10 cellular contexts compared by ENCODE assay signal in genomic region chr11:68412593-68413475, GRCh38. TPM values are rescaled to one million over a fixed set of nuclear protein-coding genes. Genes with fewer than 3 reads are reported as not detected.
DNase-seq lines count a peak whose midpoint lies in the region; ATAC-seq and TF ChIP-seq lines count a peak whose summit lies in the region.
"Had no signal": no experiment of that assay in that cellular context is flagged by ENCODE, and none has a peak within 500 bp of the region (broad histone marks: within the 10 kb centered on the region; RNA-seq: fewer than 3 reads in every experiment).

No MANE protein-coding gene starts in this region.

- H3K27me3 Mint-ChIP-seq in stimulated activated naive CD8-positive, alpha-beta T cell treated with anti-CD3 and anti-CD28 coated beads, Interleukin-15, amount 100 ng/mL, for 72 hours, result no peaks in the 10 kb centered on the region
- H3K27me3 Mint-ChIP-seq in activated T-cell treated with anti-CD3 and anti-CD28 coated beads, Interleukin-2, amount 50 U/mL, for 4 hours (ENCODE audit: low read depth), result no peaks in the 10 kb centered on the region
- H3K27me3 Mint-ChIP-seq: naive B cell had no signal

- no peaks in the 10 kb centered on the region for H3K9me3 Mint-ChIP-seq in stimulated activated naive CD8-positive, alpha-beta T cell treated with anti-CD3 and anti-CD28 coated beads, Interleukin-15, amount 100 ng/mL, for 72 hours
- H3K9me3 Mint-ChIP-seq in activated T-cell treated with anti-CD3 and anti-CD28 coated beads, Interleukin-2, amount 50 U/mL, for 4 hours, result no peaks in the 10 kb centered on the region
- H3K9me3 Mint-ChIP-seq: naive B cell had no signal

- H3K27ac Mint-ChIP-seq in stimulated activated naive CD8-positive, alpha-beta T cell treated with anti-CD3 and anti-CD28 coated beads, Interleukin-15, amount 100 ng/mL, for 72 hours, result no peak overlapping the region
- H3K27ac Mint-ChIP-seq: naive B cell had no signal

- H3K36me3 ChIP-seq in lower lobe of right lung (peaks cover 74% of the 10 kb centered on the region), uterus (no peaks in the 10 kb centered on the region), brain microvascular endothelial cell (replicated peaks) (peaks cover 30% of the 10 kb centered on the region)

- TF ChIP-seq CTCF in lower lobe of right lung (IDR thresholded peaks at IDR 0.05), result no peak
- no peak for TF ChIP-seq CTCF in uterus (IDR thresholded peaks at IDR 0.05)
- TF ChIP-seq CTCF in brain microvascular endothelial cell (IDR thresholded peaks at IDR 0.05; ENCODE audit: low read depth, low read length, missing control alignments), result no peak

- H3K27ac ChIP-seq in lower lobe of right lung, result peak overlapping the region; percentile 31
- H3K27ac ChIP-seq in uterus, result peak overlapping the region in 1 of 2 donors; percentile 22
- H3K27ac ChIP-seq in brain microvascular endothelial cell, result no peak overlapping the region

- no peak for TF ChIP-seq POLR2A in uterus (IDR thresholded peaks at IDR 0.05)

- DNase-seq in stimulated activated naive CD8-positive, alpha-beta T cell treated with anti-CD3 and anti-CD28 coated beads, Interleukin-15, Interleukin-2, amounts not matched to agents 100 U/mL and 50 U/mL, for 24 hours, result peak; percentile 21
- no peak for DNase-seq in stimulated activated naive CD8-positive, alpha-beta T cell treated with anti-CD3 and anti-CD28 coated beads, Interleukin-15, amount 100 ng/mL, for 72 hours
- no peak for DNase-seq in activated T-cell treated with anti-CD3 and anti-CD28 coated beads, Interleukin-2, amount 50 U/mL, for 4 hours
- DNase-seq in lower lobe of right lung (peak; percentile 45), uterus (peak; percentile 52 to 57), brain microvascular endothelial cell (no peak), midbrain (lab: John Stamatoyannopoulos, UW) (no peak), anterior cingulate cortex (lab: John Stamatoyannopoulos, UW) (no peak)
- DNase-seq: DMS 273 treated with DMSO at 0.1 percent for 48 hours, naive B cell had no signal

- no peak overlapping the region for H3K4me3 Mint-ChIP-seq in stimulated activated naive CD8-positive, alpha-beta T cell treated with anti-CD3 and anti-CD28 coated beads, Interleukin-15, amount 100 ng/mL, for 72 hours
- no peak overlapping the region for H3K4me3 Mint-ChIP-seq in activated T-cell treated with anti-CD3 and anti-CD28 coated beads, Interleukin-2, amount 50 U/mL, for 4 hours
- H3K4me3 Mint-ChIP-seq: naive B cell had no signal

- H3K4me1 ChIP-seq in lower lobe of right lung (no peaks in the 10 kb centered on the region), uterus (no peaks in the 10 kb centered on the region)

- no peak overlapping the region for H3K4me3 ChIP-seq in lower lobe of right lung
- H3K4me3 ChIP-seq in uterus, result no peak overlapping the region
- H3K4me3 ChIP-seq in brain microvascular endothelial cell (ENCODE audit: low read depth, low read length), result no peak overlapping the region

- H3K9me3 ChIP-seq in lower lobe of right lung (no peaks in the 10 kb centered on the region), uterus (no peaks in the 10 kb centered on the region)

- H3K36me3 Mint-ChIP-seq in activated T-cell treated with anti-CD3 and anti-CD28 coated beads, Interleukin-2, amount 50 U/mL, for 4 hours (ENCODE audit: insufficient read depth), result peaks cover 4% of the 10 kb centered on the region
- H3K36me3 Mint-ChIP-seq: naive B cell had no signal

- no peaks in the 10 kb centered on the region for H3K4me1 Mint-ChIP-seq in stimulated activated naive CD8-positive, alpha-beta T cell treated with anti-CD3 and anti-CD28 coated beads, Interleukin-15, amount 100 ng/mL, for 72 hours
- H3K4me1 Mint-ChIP-seq in activated T-cell treated with anti-CD3 and anti-CD28 coated beads, Interleukin-2, amount 50 U/mL, for 4 hours (ENCODE audit: low read depth), result peaks cover 3% of the 10 kb centered on the region
- H3K4me1 Mint-ChIP-seq: naive B cell had no signal

- peak; percentile 39 for ATAC-seq in stimulated activated naive CD8-positive, alpha-beta T cell treated with anti-CD3 and anti-CD28 coated beads, Interleukin-15, Interleukin-2, amounts not matched to agents 100 U/mL and 50 U/mL, for 24 hours
- ATAC-seq in stimulated activated naive CD8-positive, alpha-beta T cell treated with anti-CD3 and anti-CD28 coated beads, Interleukin-15, amount 100 ng/mL, for 72 hours, result no peak
- peak; percentile 58 to 77 for ATAC-seq in activated T-cell treated with anti-CD3 and anti-CD28 coated beads, Interleukin-2, amount 50 U/mL, for 4 hours
- no peak for ATAC-seq in lower lobe of right lung

- in situ Hi-C loops in brain microvascular endothelial cell (cut with HindIII; ENCODE audit: low pct_ligation_motif_present, low sequenced_read_pairs), result no loop called here

- intact Hi-C loops in lower lobe of right lung (cut with DNase I), result no loop called here
- intact Hi-C loops in uterus (cut with DNase I; ENCODE audit: low total_unique reads), result no loop called here

- H3K27me3 ChIP-seq in lower lobe of right lung (ENCODE audit: low read depth) (no peaks in the 10 kb centered on the region), uterus (no peaks in the 10 kb centered on the region), brain microvascular endothelial cell (replicated peaks) (no peaks in the 10 kb centered on the region)

RNA-seq across cellular contexts. Expression of gene PPP6R3, which starts 47.7 kb away (rescaled TPM):
- 100 to 1,000 TPM; 126 to 129 (median 128) TPM for total RNA-seq in activated T-cell treated with anti-CD3 and anti-CD28 coated beads, Interleukin-2, amount 50 U/mL, for 4 hours
- total RNA-seq in lower lobe of right lung (98.0 TPM), uterus (100 to 1,000 TPM in 3 of 4 donors, 10 to 100 TPM in 1; 90.7 to 253 (median 164) TPM)

Comparison
In these comparisons a context has a peak if more than half of its experiments do, and no peak if none do; other contexts are left out.
1. ATAC-seq: peak in stimulated activated naive CD8-positive, alpha-beta T cell treated with anti-CD3 and anti-CD28 coated beads, Interleukin-15, Interleukin-2, amounts not matched to agents 100 U/mL and 50 U/mL, for 24 hours (single experiment) and activated T-cell treated with anti-CD3 and anti-CD28 coated beads, Interleukin-2, amount 50 U/mL, for 4 hours (2 of 2); none in stimulated activated naive CD8-positive, alpha-beta T cell treated with anti-CD3 and anti-CD28 coated beads, Interleukin-15, amount 100 ng/mL, for 72 hours (single experiment) and lower lobe of right lung (0 of 2).
2. DNase-seq: peak in stimulated activated naive CD8-positive, alpha-beta T cell treated with anti-CD3 and anti-CD28 coated beads, Interleukin-15, Interleukin-2, amounts not matched to agents 100 U/mL and 50 U/mL, for 24 hours (single experiment), lower lobe of right lung (single experiment) and uterus (2 of 2); none in stimulated activated naive CD8-positive, alpha-beta T cell treated with anti-CD3 and anti-CD28 coated beads, Interleukin-15, amount 100 ng/mL, for 72 hours (0 of 2), activated T-cell treated with anti-CD3 and anti-CD28 coated beads, Interleukin-2, amount 50 U/mL, for 4 hours (single experiment), brain microvascular endothelial cell (single experiment), midbrain (single experiment) and anterior cingulate cortex (0 of 58).